11 cellular contexts compared by ENCODE assay signal in genomic region chr3:129118745-129119144, GRCh38. TPM values are rescaled to one million over a fixed set of nuclear protein-coding genes. Genes with fewer than 3 reads are reported as not detected.
A peak's percentile ranks its signal among the peaks of the same experiment; 100 is the strongest.
DNase-seq lines count a peak whose midpoint lies in the region; ATAC-seq, FAIRE-seq and TF ChIP-seq lines count a peak whose summit lies in the region.
"Had no signal": no experiment of that assay in that cellular context is flagged by ENCODE, and none has a peak within 500 bp of the region (broad histone marks: within the 10 kb centered on the region; RNA-seq: fewer than 3 reads in every experiment).

No MANE protein-coding gene starts in this region.

- H3K27ac ChIP-seq in subcutaneous abdominal adipose tissue (ENCODE audit: low read depth, low read length): peak overlapping the region; percentile 91
- peak overlapping the region in 1 of 2 donors; percentile 94 for H3K27ac ChIP-seq in kidney (ENCODE audit: low read depth in 2 of 2, low read length in 2 of 2)
- no peak overlapping the region for H3K27ac ChIP-seq in aorta (ENCODE audit: low read depth in 1 of 2, low read length in 2 of 2)

- no peaks in the 10 kb centered on the region for H3K36me3 ChIP-seq in iPS-15b (ENCODE audit: control insufficient read depth, insufficient read depth, low read length)
- peaks cover 0 to 21% (median 7%) of the 10 kb centered on the region in 5 donors for H3K36me3 ChIP-seq in subcutaneous abdominal adipose tissue (ENCODE audit: control insufficient read depth in 5 of 5, insufficient read depth in 5 of 5, low read length in 5 of 5)
- peaks cover 8 to 9% of the 10 kb centered on the region in 2 donors for H3K36me3 ChIP-seq in kidney (ENCODE audit: control insufficient read depth in 1 of 2, insufficient read depth in 2 of 2, low read length in 2 of 2)
- H3K36me3 ChIP-seq in aorta (ENCODE audit: control insufficient read depth in 1 of 2, insufficient read depth in 2 of 2, low read length in 1 of 2): no peaks in the 10 kb centered on the region

- WGBS in aorta, 2 donors: 73 to 75% methylated on average over 5 of the region's 5 CpGs

- H3K4me1 ChIP-seq in iPS-15b (ENCODE audit: control insufficient read depth, insufficient read depth, low read length) (peaks cover 30% of the 10 kb centered on the region), subcutaneous abdominal adipose tissue (ENCODE audit: control insufficient read depth in 5 of 5, insufficient read depth in 5 of 5, low read length in 5 of 5) (peaks cover 17 to 41% (median 35%) of the 10 kb centered on the region in 5 donors), kidney (ENCODE audit: control insufficient read depth in 1 of 2, insufficient read depth in 1 of 2, low read depth in 1 of 2, low read length in 2 of 2) (peaks cover 38 to 43% of the 10 kb centered on the region in 2 donors), aorta (ENCODE audit: control insufficient read depth in 1 of 2, insufficient read depth in 2 of 2, low read length in 2 of 2) (no peaks in the 10 kb centered on the region)

- ATAC-seq in activated CD4-positive, CD25-positive, alpha-beta regulatory T cell treated with anti-CD3 and anti-CD28 coated beads, Interleukin-2, amount 50 U/mL, for 24 hours: peak; percentile 15 to 21
- no peak for ATAC-seq in aorta (ENCODE audit: low FRiP score)

- DNase-seq in activated CD4-positive, CD25-positive, alpha-beta regulatory T cell treated with anti-CD3 and anti-CD28 coated beads, Interleukin-2, amount 50 U/mL, for 72 hours: no peak
- peak; percentile 18 for DNase-seq in activated effector memory CD4-positive, alpha-beta T cell treated with Interleukin-2 at 50 U/mL for 16 hours
- DNase-seq in kidney (no peak), aorta (no peak), GM20000 (ENCODE audit: low spot score) (no peak)
- DNase-seq: MG63 had no signal

- FAIRE-seq in kidney (lab: Jason Lieb, UNC): no peak

- H3K27me3 ChIP-seq in iPS-15b (ENCODE audit: control insufficient read depth, insufficient read depth, low read length) (no peaks in the 10 kb centered on the region), subcutaneous abdominal adipose tissue (ENCODE audit: control insufficient read depth in 5 of 5, insufficient read depth in 4 of 5, low read length in 5 of 5) (no peaks in the 10 kb centered on the region), aorta (ENCODE audit: control insufficient read depth in 1 of 2, insufficient read depth in 2 of 2, low read length in 1 of 2) (no peaks in the 10 kb centered on the region)
- H3K27me3 ChIP-seq: MG63 had no signal

- no peak for TF ChIP-seq CTCF in kidney (IDR thresholded peaks at IDR 0.05; ENCODE audit: borderline replicate concordance, extremely low read depth, insufficient read depth)
- no peak for TF ChIP-seq CTCF in GM20000 (IDR thresholded peaks at IDR 0.05; ENCODE audit: extremely low read depth, missing control alignments)

- intact Hi-C loops in kidney (cut with DNase I) (no loop called here), aorta (cut with DNase I) (no loop called here)

- H3K4me3 ChIP-seq in iPS-15b (ENCODE audit: low read depth, low read length): no peak overlapping the region
- no peak overlapping the region for H3K4me3 ChIP-seq in subcutaneous abdominal adipose tissue (ENCODE audit: low read depth in 1 of 5, low read length in 5 of 5)
- H3K4me3 ChIP-seq in kidney (ENCODE audit: low read length in 2 of 2): peak overlapping the region in 1 of 2 donors; percentile 77
- no peak overlapping the region for H3K4me3 ChIP-seq in aorta (ENCODE audit: low read length in 2 of 2)
- H3K4me3 ChIP-seq: MG63 had no signal

- H3K9ac ChIP-seq in iPS-15b (ENCODE audit: low read depth, low read length) (peak overlapping the region; percentile 4), subcutaneous abdominal adipose tissue (ENCODE audit: low read length in 5 of 5) (peak overlapping the region in 1 of 5 donors; percentile 95), kidney (ENCODE audit: low read length in 2 of 2) (peak overlapping the region in 1 of 2 donors; percentile 95)

- no peaks in the 10 kb centered on the region for H3K9me3 ChIP-seq in iPS-15b (ENCODE audit: control insufficient read depth, insufficient read depth, low read length)
- H3K9me3 ChIP-seq in subcutaneous abdominal adipose tissue (ENCODE audit: control insufficient read depth in 5 of 5, low read length in 5 of 5): no peaks in the 10 kb centered on the region
- H3K9me3 ChIP-seq in kidney (ENCODE audit: control insufficient read depth in 1 of 2, low read length in 2 of 2): no peaks in the 10 kb centered on the region
- H3K9me3 ChIP-seq in aorta (ENCODE audit: control insufficient read depth, low read length): no peaks in the 10 kb centered on the region
- H3K9me3 ChIP-seq: MG63 had no signal

RNA-seq across cellular contexts. Expression of gene RAB43, which starts 2.9 kb away (rescaled TPM):
- total RNA-seq in kidney: 27.6 TPM
- polyA plus RNA-seq in kidney (ENCODE audit: insufficient read depth, low read depth, low replicate concordance): 5.5 TPM
- 10 to 100 TPM; 24.0 to 25.4 TPM for total RNA-seq in aorta
- 10 to 100 TPM in 1 of 2 donors, 1 to 10 TPM in 1; 3.5 to 10.3 TPM for polyA plus RNA-seq in aorta

RNA-seq across cellular contexts. Expression of gene ISY1, which starts 42.1 kb away (rescaled TPM):
- 27.1 TPM for total RNA-seq in kidney
- 22.4 TPM for polyA plus RNA-seq in kidney (ENCODE audit: insufficient read depth, low read depth, low replicate concordance)
- total RNA-seq in aorta: 10 to 100 TPM; 26.1 to 30.3 TPM
- 10 to 100 TPM; 23.8 to 26.3 TPM for polyA plus RNA-seq in aorta

RNA-seq across cellular contexts. Expression of gene GP9, which starts 58.2 kb away (rescaled TPM):
- total RNA-seq in kidney: not detected
- 0.49 TPM for polyA plus RNA-seq in kidney (ENCODE audit: insufficient read depth, low read depth, low replicate concordance)
- not detected for total RNA-seq in aorta
- not detected for polyA plus RNA-seq in aorta
- total RNA-seq: A172, kidney epithelial cell had no signal
